Comparison of ENCODE assay signal across 16 cellular contexts in genomic region chr9:26813247-26813646, GRCh38.
"Had no signal": no experiment of that assay in that cellular context is flagged by ENCODE, and none has a peak within 500 bp of the region (broad histone marks: within the 10 kb centered on the region; RNA-seq: fewer than 3 reads in every experiment).

No MANE protein-coding gene starts in this region.

- DNase-seq: activated CD4-positive, alpha-beta T cell treated with anti-CD3 and anti-CD28 coated beads, Interleukin-2, amount 10 ng/mL, durations not matched to agents 24 days and 14 days; activated CD8-positive, alpha-beta memory T cell treated with anti-CD3 and anti-CD28 coated beads for 24 hours; activated naive CD4-positive, alpha-beta T cell treated with Interleukin-2 at 50 U/mL for 16 hours; activated naive CD8-positive, alpha-beta T cell treated with anti-CD3 and anti-CD28 coated beads, Interleukin-2, amount 50 U/mL, for 24 hours; brain microvascular endothelial cell; cerebellar nuclear complex; effector memory CD8-positive, alpha-beta T cell; mammary epithelial cell; psoas muscle; stimulated activated naive CD8-positive, alpha-beta T cell treated with anti-CD3 and anti-CD28 coated beads, Interleukin-15, Interleukin-2, amounts not matched to agents 100 U/mL and 50 U/mL, for 24 hours; T-helper 17 cell had no signal

- H3K9me3 ChIP-seq: psoas muscle, suprapubic skin had no signal

- H3K4me1 ChIP-seq: psoas muscle, suprapubic skin had no signal

- H3K27me3 ChIP-seq: brain microvascular endothelial cell, suprapubic skin had no signal

- H3K4me3 ChIP-seq: psoas muscle, suprapubic skin had no signal

- H3K27ac ChIP-seq: brain microvascular endothelial cell, psoas muscle, suprapubic skin had no signal

- H3K36me3 ChIP-seq: brain microvascular endothelial cell, suprapubic skin had no signal

- ATAC-seq: activated naive CD8-positive, alpha-beta T cell treated with anti-CD3 and anti-CD28 coated beads, Interleukin-2, amount 50 U/mL, for 24 hours; effector memory CD8-positive, alpha-beta T cell; left lobe of liver; natural killer cell treated with Interleukin-12 subunit alpha and Interleukin-12 subunit beta and Interleukin-15 and Interleukin-18, amount 100 ng/mL, for 72 hours; psoas muscle; sciatic nerve; stimulated activated naive CD8-positive, alpha-beta T cell treated with anti-CD3 and anti-CD28 coated beads, Interleukin-15, Interleukin-2, amounts not matched to agents 100 U/mL and 50 U/mL, for 24 hours; T-helper 17 cell; WTC11 had no signal
